12 cellular contexts compared by ENCODE assay signal in the genomic region with DNA sequence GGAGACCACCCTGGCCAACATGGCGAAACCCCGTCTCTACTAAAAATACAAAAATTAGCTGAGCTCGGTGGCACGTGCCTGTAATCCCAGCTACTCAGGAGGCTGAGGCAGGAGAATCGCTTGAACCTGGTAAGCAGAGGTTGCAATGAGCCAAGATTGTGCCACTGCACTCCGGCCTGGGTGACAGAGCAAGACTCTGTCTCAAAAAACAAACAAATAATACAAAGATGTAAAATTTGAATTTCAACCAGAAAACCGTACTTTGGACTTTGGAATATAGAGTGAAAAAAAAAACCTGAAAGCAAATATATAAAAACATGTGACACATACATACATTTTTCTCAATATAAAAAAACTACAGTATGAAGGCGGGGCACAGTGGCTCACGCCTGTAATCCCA. TPM values are rescaled to one million over a fixed set of nuclear protein-coding genes. Genes with fewer than 3 reads are reported as not detected.
"Had no signal": no experiment of that assay in that cellular context is flagged by ENCODE, and none has a peak within 500 bp of the region (broad histone marks: within the 10 kb centered on the region; RNA-seq: fewer than 3 reads in every experiment).

No MANE protein-coding gene starts in this region.

RNA-seq across cellular contexts. Expression of a gene that starts 20.3 kb away (rescaled TPM):
- total RNA-seq: activated naive CD4-positive, alpha-beta T cell treated with anti-CD3 and anti-CD28 coated beads for 36 hours; activated naive CD4-positive, alpha-beta T cell treated with anti-CD3 and anti-CD28 coated beads, Interleukin-2, amount 50 U/mL, for 72 hours; activated naive CD8-positive, alpha-beta T cell treated with anti-CD3 and anti-CD28 coated beads for 36 hours; activated naive CD8-positive, alpha-beta T cell treated with anti-CD3 and anti-CD28 coated beads, Interleukin-2, amount 10 ng/mL, durations not matched to agents 7 days and 5 days; activated T-cell treated with anti-CD3 and anti-CD28 coated beads, Interleukin-2, amount 50 U/mL, for 4 hours; activated T-cell treated with anti-CD3 and anti-CD28 coated beads, Interleukin-2, amount 50 U/mL, for 72 hours; activated T-helper 1 cell treated with anti-CD3 and anti-CD28 coated beads, Interleukin-12 subunit alpha, Interleukin-12 subunit beta, Interleukin-2, Interleukin-4 antibody, amounts not matched to agents 30 ng/mL and 10 ng/mL and 1 ng/mL, durations not matched to agents 14 hours and 24 hours and 36 hours; activated T-helper 17 cell treated with anti-CD3 and anti-CD28 coated beads, Interleukin-2, amount 50 U/mL, for 72 hours; activated T-helper 2 cell treated with anti-CD3 and anti-CD28 coated beads, Interferon-gamma antibody, Interleukin-2, Interleukin-4, amounts not matched to agents 10 μg/mL and 5 μg/mL and 100 μg/mL, durations not matched to agents 14 hours and 24 hours and 36 hours; body of pancreas; bronchial epithelial cell had no signal

RNA-seq across cellular contexts. Expression of a gene that starts 34.9 kb away (rescaled TPM):
- total RNA-seq: activated naive CD4-positive, alpha-beta T cell treated with anti-CD3 and anti-CD28 coated beads for 36 hours; activated naive CD4-positive, alpha-beta T cell treated with anti-CD3 and anti-CD28 coated beads, Interleukin-2, amount 50 U/mL, for 72 hours; activated naive CD8-positive, alpha-beta T cell treated with anti-CD3 and anti-CD28 coated beads for 36 hours; activated naive CD8-positive, alpha-beta T cell treated with anti-CD3 and anti-CD28 coated beads, Interleukin-2, amount 10 ng/mL, durations not matched to agents 7 days and 5 days; activated T-cell treated with anti-CD3 and anti-CD28 coated beads, Interleukin-2, amount 50 U/mL, for 72 hours; activated T-helper 17 cell treated with anti-CD3 and anti-CD28 coated beads, Interleukin-2, amount 50 U/mL, for 72 hours; activated T-helper 2 cell treated with anti-CD3 and anti-CD28 coated beads, Interferon-gamma antibody, Interleukin-2, Interleukin-4, amounts not matched to agents 10 μg/mL and 5 μg/mL and 100 μg/mL, durations not matched to agents 14 hours and 24 hours and 36 hours; ascending aorta; body of pancreas; bronchial epithelial cell had no signal
